ENCODE assay signal across 8 cellular contexts in the genomic region with DNA sequence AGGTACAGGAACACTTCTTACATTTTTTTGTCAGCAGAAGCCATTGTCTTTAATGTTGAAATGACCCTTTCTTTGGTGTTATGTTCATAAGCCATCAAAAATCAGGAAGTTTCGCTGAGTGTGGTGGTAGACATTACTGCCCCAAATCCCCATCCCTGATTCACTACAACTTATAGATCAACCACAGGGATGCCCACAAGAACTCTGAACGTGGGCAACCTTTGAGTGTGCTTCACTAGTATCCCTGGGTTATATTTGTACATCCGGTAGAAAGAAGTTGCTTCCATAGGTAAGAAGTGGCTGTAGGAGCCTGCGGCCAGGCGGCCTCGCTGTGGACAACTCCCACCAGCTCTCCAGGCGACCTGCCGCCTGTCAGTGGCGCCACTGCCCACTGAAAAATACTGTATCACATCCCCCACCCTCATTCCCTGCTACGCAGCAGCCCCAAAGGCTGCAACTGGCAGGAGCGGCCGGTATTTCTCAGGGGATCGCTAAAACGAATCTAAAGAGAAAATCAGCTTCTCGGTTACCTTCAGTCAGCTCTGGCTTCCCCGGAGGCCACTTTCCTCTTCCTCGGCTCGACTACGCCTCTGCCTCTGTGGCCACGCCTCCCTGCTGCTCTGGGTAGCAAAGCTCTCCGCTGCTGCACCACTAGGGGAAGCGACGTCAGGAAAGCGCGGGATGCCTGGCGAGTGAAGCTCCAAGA. TPM values are rescaled to one million over a fixed set of nuclear protein-coding genes. Genes with fewer than 3 reads are reported as not detected.
DNase-seq lines count a peak whose midpoint lies in the region; ATAC-seq and TF ChIP-seq lines count a peak whose summit lies in the region.

No MANE protein-coding gene starts in this region.

- H3K27ac Mint-ChIP-seq in immature natural killer cell: peak overlapping the region; percentile 77 to 85 (median 84)
- no peak overlapping the region for H3K27ac Mint-ChIP-seq in HFFc6

- H3K4me3 ChIP-seq in GM12865 (ENCODE audit: low read depth, low read length): peak overlapping the region; percentile 58

- H3K36me3 Mint-ChIP-seq in immature natural killer cell (peaks cover 8 to 15% (median 8%) of the 10 kb centered on the region in 3 donors), HFFc6 (ENCODE audit: low read depth) (peaks cover 13% of the 10 kb centered on the region)

- DNase-seq in GM12865 (ENCODE audit: low read depth) (peak; percentile 60), T-helper 2 cell (peak in 4 of 5 experiments; percentile 27 to 78 (median 44)), astrocyte of the hippocampus (ENCODE audit: low read depth, low spot score) (peak; percentile 66), immature natural killer cell (peak; percentile 34 to 46 (median 40)), HFFc6 (no peak), NCI-H2171 treated with DMSO at 0.1 percent for 48 hours (lab: John Stamatoyannopoulos, UW) (no peak)
- peak; percentile 63 to 71 for DNase-seq in stimulated activated CD4-positive, alpha-beta T cell treated with anti-CD3 and anti-CD28 coated beads, Interleukin-2, amount 100 ng/mL, for 24 hours

- peak; percentile 88 for ATAC-seq in HG02623 (IDR thresholded peaks at IDR 0.05; ENCODE audit: unreplicated experiment)

- H3K4me3 Mint-ChIP-seq in immature natural killer cell (peak overlapping the region; percentile 86 to 95 (median 93)), HFFc6 (no peak overlapping the region)

- H3K4me1 Mint-ChIP-seq in immature natural killer cell: peaks cover 13 to 24% of the 10 kb centered on the region in 2 donors
- H3K4me1 Mint-ChIP-seq in HFFc6 (ENCODE audit: low read depth): peaks cover 11% of the 10 kb centered on the region

- H3K27me3 Mint-ChIP-seq in immature natural killer cell (ENCODE audit: low read depth in 3 of 3): peaks cover 0 to 6% (median 0%) of the 10 kb centered on the region in 3 donors
- H3K27me3 Mint-ChIP-seq in HFFc6 (ENCODE audit: insufficient read depth): no peaks in the 10 kb centered on the region; the same call in 1 of the 2 replicates

- TF ChIP-seq CTCF in GM12865 (IDR thresholded peaks at IDR 0.05; ENCODE audit: insufficient read depth, low read depth, low read length, missing control alignments) (peak; percentile 8), HFFc6 (IDR thresholded peaks at IDR 0.05) (no peak)

- H3K9me3 Mint-ChIP-seq in immature natural killer cell: peaks cover 0 to 3% (median 0%) of the 10 kb centered on the region in 6 donors
- peaks cover 3% of the 10 kb centered on the region; the same call in 1 of the 2 replicates for H3K9me3 Mint-ChIP-seq in HFFc6

RNA-seq across cellular contexts. Expression of gene ETDC, which starts 13.9 kb away (rescaled TPM):
- polyA plus RNA-seq in immature natural killer cell: not detected
- not detected for total RNA-seq in HFFc6 (2021; fragmentation: NEBNext Ultra II Directional; extraction: Animal tissue kit (Norgen Biotek cat#: 25700))

RNA-seq across cellular contexts. Expression of gene ETDA, which starts 43.5 kb away (rescaled TPM):
- polyA plus RNA-seq in immature natural killer cell: not detected
- not detected for total RNA-seq in HFFc6 (2021; fragmentation: NEBNext Ultra II Directional; extraction: Animal tissue kit (Norgen Biotek cat#: 25700))

RNA-seq across cellular contexts. Expression of gene ZNF75D, which starts 48.5 kb away (rescaled TPM):
- polyA plus RNA-seq in immature natural killer cell: 1 to 10 TPM; 5.5 to 8.4 (median 7.8) TPM
- 1 to 10 TPM; 4.1 to 5.3 (median 5.0) TPM for total RNA-seq in HFFc6 (2021; fragmentation: NEBNext Ultra II Directional; extraction: Animal tissue kit (Norgen Biotek cat#: 25700))

RNA-seq across cellular contexts. Expression of gene ZNF449, which starts 49.2 kb away (rescaled TPM):
- polyA plus RNA-seq in immature natural killer cell: 1 to 10 TPM in 2 of 3 donors, not detected in 1; 1.1 to 1.6 TPM
- 1 to 10 TPM; 4.1 to 5.1 (median 4.6) TPM for total RNA-seq in HFFc6 (2021; fragmentation: NEBNext Ultra II Directional; extraction: Animal tissue kit (Norgen Biotek cat#: 25700))

Comparison
In these comparisons a context has a peak if more than half of its experiments do, and no peak if none do; other contexts are left out.
1. DNase-seq: peak in GM12865 (single experiment), T-helper 2 cell (4 of 5), astrocyte of the hippocampus (single experiment), immature natural killer cell (3 of 3) and stimulated activated CD4-positive, alpha-beta T cell treated with anti-CD3 and anti-CD28 coated beads, Interleukin-2, amount 100 ng/mL, for 24 hours (2 of 2); none in HFFc6 (single experiment) and NCI-H2171 treated with DMSO at 0.1 percent for 48 hours (single experiment).